ENCODE assay signal across 8 cellular contexts in the genomic region with DNA sequence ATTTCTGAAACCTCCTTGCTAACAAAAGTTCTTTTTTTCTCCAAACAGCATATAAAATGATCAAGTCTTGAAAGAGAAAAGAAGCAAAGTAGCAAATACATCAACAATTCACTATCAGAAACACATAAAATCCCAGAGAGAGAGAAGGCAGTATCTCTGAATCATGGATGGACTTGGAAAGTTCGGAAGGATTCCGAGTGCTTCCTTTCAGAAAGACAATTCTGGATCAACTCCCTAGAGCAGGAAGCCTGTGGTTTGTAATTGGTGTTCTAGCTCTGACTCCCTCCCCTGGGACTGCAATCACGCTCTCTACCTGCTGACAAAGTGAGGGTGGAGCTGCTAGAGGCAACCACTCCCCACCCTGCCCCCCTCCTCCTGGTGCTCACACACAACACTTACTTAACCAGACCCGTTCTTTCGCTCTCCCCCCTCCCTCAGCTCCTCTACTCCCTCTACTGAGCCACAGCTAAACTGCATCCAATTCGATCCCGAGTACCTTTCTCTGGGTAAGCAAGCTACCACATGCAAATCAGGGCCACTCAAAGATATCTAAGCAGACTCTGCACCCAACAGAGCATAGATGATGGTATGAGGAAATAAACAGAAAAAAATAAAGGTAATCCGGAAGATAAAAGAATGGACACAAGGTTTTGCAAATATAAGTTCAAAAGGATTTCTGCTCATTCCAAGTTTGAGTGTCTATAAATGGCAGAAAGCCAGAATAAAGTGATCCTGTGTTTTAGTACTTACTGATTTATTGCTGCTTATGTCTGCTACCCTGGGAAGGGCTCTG. TPM values are rescaled to one million over a fixed set of nuclear protein-coding genes. Genes with fewer than 3 reads are reported as not detected.
DNase-seq lines count a peak whose midpoint lies in the region; ATAC-seq and TF ChIP-seq lines count a peak whose summit lies in the region.

A gene (minus strand): TSS at position 235 of the 793 bp plus-strand sequence. CDS start 1,957 bp downstream, outside the sequence.

- peaks cover 28% of the 10 kb centered on the region for H3K4me1 Mint-ChIP-seq in WTC11

- peak; percentile 89 for TF ChIP-seq CTCF in AG09319 (IDR thresholded peaks at IDR 0.05; ENCODE audit: low read depth, low read length)
- peak; percentile 56; the same call in 1 of the 2 replicates for TF ChIP-seq CTCF in WTC11 (IDR thresholded peaks at IDR 0.05)

- no peaks in the 10 kb centered on the region for H3K9me3 Mint-ChIP-seq in WTC11

- H3K36me3 Mint-ChIP-seq in WTC11, result no peaks in the 10 kb centered on the region

- peak within 1 kb of the TSS; percentile 82 for H3K4me3 Mint-ChIP-seq in WTC11

- peak; percentile 30 for DNase-seq in AG09319 (ENCODE audit: extremely low read depth, low read depth)
- peak; percentile 100 for DNase-seq in NCI-H2171 treated with DMSO at 0.1 percent for 48 hours (lab: John Stamatoyannopoulos, UW)
- DNase-seq in WTC11 (ENCODE audit: low spot score), result peak; percentile 93
- peak; percentile 98 for DNase-seq in cerebellar cortex (ENCODE audit: low spot score)
- peak; percentile 81 for DNase-seq in iris pigment epithelial cell (ENCODE audit: low read depth)
- DNase-seq in stimulated activated CD4-positive, alpha-beta T cell treated with anti-CD3 and anti-CD28 coated beads, Interleukin-12 subunit alpha, Interleukin-12 subunit beta, amount 100 ng/mL, for 4 hours, result peak; percentile 73

- peak within 1 kb of the TSS; percentile 92 for H3K27ac Mint-ChIP-seq in WTC11

- CTCF ChIA-PET in WTC11 (lab: Charles Lee), result interaction anchor here (0.6 to 2.8 kb wide), 47 partner anchors 8 to 848 kb away, joined by 3 to 75 read pairs (median 6); a partner anchor contains a TSS

- ATAC-seq in GM18909 (IDR thresholded peaks at IDR 0.05; ENCODE audit: poor library complexity, unreplicated experiment) (peak; percentile 96), HG03139 (IDR thresholded peaks at IDR 0.05; ENCODE audit: unreplicated experiment) (peak; percentile 95), WTC11 (peak; percentile 100)

- POLR2A ChIA-PET in WTC11 (lab: Charles Lee), result interaction anchor here (0.6 to 2.0 kb wide), 13 partner anchors 65 to 198 kb away, joined by 3 to 29 read pairs (median 5); a partner anchor contains a TSS

- peaks cover 6% of the 10 kb centered on the region for H3K27me3 Mint-ChIP-seq in WTC11 (ENCODE audit: low read depth)

TF ChIP-seq in WTC11, 78 proteins besides CTCF, POLR2A, EP300 and RAD21 (continues in another document):
- TF ChIP-seq, protein P1, sequence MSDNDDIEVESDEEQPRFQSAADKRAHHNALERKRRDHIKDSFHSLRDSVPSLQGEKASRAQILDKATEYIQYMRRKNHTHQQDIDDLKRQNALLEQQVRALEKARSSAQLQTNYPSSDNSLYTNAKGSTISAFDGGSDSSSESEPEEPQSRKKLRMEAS (CRISPR knock-in tag; IDR thresholded peaks at IDR 0.05), result peak; percentile 41; the same call in 1 of the 2 replicates
- peak; percentile 63 for TF ChIP-seq GABPB1 (CRISPR knock-in tag; IDR thresholded peaks at IDR 0.05)
- peak; percentile 72 for TF ChIP-seq FOXK1 (CRISPR knock-in tag; IDR thresholded peaks at IDR 0.05)
- peak; percentile 60; the same call in 1 of the 2 replicates for TF ChIP-seq ETV6 (CRISPR knock-in tag; IDR thresholded peaks at IDR 0.05)
- TF ChIP-seq, protein P2, sequence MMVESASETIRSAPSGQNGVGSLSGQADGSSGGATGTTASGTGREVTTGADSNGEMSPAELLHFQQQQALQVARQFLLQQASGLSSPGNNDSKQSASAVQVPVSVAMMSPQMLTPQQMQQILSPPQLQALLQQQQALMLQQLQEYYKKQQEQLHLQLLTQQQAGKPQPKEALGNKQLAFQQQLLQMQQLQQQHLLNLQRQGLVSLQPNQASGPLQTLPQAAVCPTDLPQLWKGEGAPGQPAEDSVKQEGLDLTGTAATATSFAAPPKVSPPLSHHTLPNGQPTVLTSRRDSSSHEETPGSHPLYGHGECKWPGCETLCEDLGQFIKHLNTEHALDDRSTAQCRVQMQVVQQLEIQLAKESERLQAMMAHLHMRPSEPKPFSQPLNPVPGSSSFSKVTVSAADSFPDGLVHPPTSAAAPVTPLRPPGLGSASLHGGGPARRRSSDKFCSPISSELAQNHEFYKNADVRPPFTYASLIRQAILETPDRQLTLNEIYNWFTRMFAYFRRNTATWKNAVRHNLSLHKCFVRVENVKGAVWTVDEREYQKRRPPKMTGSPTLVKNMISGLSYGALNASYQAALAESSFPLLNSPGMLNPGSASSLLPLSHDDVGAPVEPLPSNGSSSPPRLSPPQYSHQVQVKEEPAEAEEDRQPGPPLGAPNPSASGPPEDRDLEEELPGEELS (CRISPR knock-in tag; IDR thresholded peaks at IDR 0.05), result 0 out of 2 replicates have a peak, but pooled peaks have one; percentile 56
- no peak for TF ChIP-seq GTF2I (CRISPR knock-in tag; conservative IDR thresholded peaks at IDR 0.05)
- TF ChIP-seq ZNF232 (CRISPR knock-in tag; IDR thresholded peaks at IDR 0.05), result 0 out of 2 replicates have a peak, but pooled peaks have one; percentile 13
- no peak for TF ChIP-seq FOXP1 (CRISPR knock-in tag; IDR thresholded peaks at IDR 0.05; ENCODE audit: borderline replicate concordance)
- no peak for TF ChIP-seq ZNF317 (CRISPR knock-in tag; IDR thresholded peaks at IDR 0.05; ENCODE audit: borderline replicate concordance, low read depth)
- TF ChIP-seq MYBL2 (CRISPR knock-in tag; IDR thresholded peaks at IDR 0.05), result no peak
- TF ChIP-seq, protein P3, sequence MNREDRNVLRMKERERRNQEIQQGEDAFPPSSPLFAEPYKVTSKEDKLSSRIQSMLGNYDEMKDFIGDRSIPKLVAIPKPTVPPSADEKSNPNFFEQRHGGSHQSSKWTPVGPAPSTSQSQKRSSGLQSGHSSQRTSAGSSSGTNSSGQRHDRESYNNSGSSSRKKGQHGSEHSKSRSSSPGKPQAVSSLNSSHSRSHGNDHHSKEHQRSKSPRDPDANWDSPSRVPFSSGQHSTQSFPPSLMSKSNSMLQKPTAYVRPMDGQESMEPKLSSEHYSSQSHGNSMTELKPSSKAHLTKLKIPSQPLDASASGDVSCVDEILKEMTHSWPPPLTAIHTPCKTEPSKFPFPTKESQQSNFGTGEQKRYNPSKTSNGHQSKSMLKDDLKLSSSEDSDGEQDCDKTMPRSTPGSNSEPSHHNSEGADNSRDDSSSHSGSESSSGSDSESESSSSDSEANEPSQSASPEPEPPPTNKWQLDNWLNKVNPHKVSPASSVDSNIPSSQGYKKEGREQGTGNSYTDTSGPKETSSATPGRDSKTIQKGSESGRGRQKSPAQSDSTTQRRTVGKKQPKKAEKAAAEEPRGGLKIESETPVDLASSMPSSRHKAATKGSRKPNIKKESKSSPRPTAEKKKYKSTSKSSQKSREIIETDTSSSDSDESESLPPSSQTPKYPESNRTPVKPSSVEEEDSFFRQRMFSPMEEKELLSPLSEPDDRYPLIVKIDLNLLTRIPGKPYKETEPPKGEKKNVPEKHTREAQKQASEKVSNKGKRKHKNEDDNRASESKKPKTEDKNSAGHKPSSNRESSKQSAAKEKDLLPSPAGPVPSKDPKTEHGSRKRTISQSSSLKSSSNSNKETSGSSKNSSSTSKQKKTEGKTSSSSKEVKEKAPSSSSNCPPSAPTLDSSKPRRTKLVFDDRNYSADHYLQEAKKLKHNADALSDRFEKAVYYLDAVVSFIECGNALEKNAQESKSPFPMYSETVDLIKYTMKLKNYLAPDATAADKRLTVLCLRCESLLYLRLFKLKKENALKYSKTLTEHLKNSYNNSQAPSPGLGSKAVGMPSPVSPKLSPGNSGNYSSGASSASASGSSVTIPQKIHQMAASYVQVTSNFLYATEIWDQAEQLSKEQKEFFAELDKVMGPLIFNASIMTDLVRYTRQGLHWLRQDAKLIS (CRISPR knock-in tag; IDR thresholded peaks at IDR 0.05; ENCODE audit: borderline replicate concordance), result no peak
- TF ChIP-seq, protein P4, sequence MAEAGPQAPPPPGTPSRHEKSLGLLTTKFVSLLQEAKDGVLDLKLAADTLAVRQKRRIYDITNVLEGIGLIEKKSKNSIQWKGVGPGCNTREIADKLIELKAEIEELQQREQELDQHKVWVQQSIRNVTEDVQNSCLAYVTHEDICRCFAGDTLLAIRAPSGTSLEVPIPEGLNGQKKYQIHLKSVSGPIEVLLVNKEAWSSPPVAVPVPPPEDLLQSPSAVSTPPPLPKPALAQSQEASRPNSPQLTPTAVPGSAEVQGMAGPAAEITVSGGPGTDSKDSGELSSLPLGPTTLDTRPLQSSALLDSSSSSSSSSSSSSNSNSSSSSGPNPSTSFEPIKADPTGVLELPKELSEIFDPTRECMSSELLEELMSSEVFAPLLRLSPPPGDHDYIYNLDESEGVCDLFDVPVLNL (CRISPR knock-in tag; IDR thresholded peaks at IDR 0.05; ENCODE audit: borderline replicate concordance, low read depth), result no peak
- TF ChIP-seq, protein P5, sequence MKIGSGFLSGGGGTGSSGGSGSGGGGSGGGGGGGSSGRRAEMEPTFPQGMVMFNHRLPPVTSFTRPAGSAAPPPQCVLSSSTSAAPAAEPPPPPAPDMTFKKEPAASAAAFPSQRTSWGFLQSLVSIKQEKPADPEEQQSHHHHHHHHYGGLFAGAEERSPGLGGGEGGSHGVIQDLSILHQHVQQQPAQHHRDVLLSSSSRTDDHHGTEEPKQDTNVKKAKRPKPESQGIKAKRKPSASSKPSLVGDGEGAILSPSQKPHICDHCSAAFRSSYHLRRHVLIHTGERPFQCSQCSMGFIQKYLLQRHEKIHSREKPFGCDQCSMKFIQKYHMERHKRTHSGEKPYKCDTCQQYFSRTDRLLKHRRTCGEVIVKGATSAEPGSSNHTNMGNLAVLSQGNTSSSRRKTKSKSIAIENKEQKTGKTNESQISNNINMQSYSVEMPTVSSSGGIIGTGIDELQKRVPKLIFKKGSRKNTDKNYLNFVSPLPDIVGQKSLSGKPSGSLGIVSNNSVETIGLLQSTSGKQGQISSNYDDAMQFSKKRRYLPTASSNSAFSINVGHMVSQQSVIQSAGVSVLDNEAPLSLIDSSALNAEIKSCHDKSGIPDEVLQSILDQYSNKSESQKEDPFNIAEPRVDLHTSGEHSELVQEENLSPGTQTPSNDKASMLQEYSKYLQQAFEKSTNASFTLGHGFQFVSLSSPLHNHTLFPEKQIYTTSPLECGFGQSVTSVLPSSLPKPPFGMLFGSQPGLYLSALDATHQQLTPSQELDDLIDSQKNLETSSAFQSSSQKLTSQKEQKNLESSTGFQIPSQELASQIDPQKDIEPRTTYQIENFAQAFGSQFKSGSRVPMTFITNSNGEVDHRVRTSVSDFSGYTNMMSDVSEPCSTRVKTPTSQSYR (CRISPR knock-in tag; IDR thresholded peaks at IDR 0.05), result peak; percentile 60; the same call in 1 of the 2 replicates

RNA-seq across cellular contexts. Expression of the gene that starts here (rescaled TPM):
- total RNA-seq in WTC11 (2021), result 3.2 to 3.6 TPM (median 3.5 TPM) in 3 replicates

Comparison
In these comparisons a context has a peak if more than half of its experiments do, and no peak if none do; other contexts are left out.
1. Peak in every context shown above with its lines: DNase-seq and ATAC-seq.
2. DNase-seq: peak in every context shown above with its lines; median percentile 100 in NCI-H2171 treated with DMSO at 0.1 percent for 48 hours; 98 in cerebellar cortex; 93 in WTC11; 81 in iris pigment epithelial cell; 73 in stimulated activated CD4-positive, alpha-beta T cell treated with anti-CD3 and anti-CD28 coated beads, Interleukin-12 subunit alpha, Interleukin-12 subunit beta, amount 100 ng/mL, for 4 hours; 30 in AG09319.